34 cellular contexts compared by ENCODE assay signal in genomic region chr18:74416124-74416523, GRCh38. TPM values are rescaled to one million over a fixed set of nuclear protein-coding genes. Genes with fewer than 3 reads are reported as not detected.
"Had no signal": no experiment of that assay in that cellular context is flagged by ENCODE, and none has a peak within 500 bp of the region (broad histone marks: within the 10 kb centered on the region; RNA-seq: fewer than 3 reads in every experiment).

No MANE protein-coding gene starts in this region.

- H3K4me1 ChIP-seq: Peyer's patch had no signal

- DNase-seq: activated CD4-positive, alpha-beta memory T cell treated with anti-CD3 and anti-CD28 coated beads, Interleukin-2, amount 10 ng/mL, durations not matched to agents 7 days and 5 days; activated CD4-positive, alpha-beta T cell treated with anti-CD3 and anti-CD28 coated beads for 1 hour; activated CD4-positive, alpha-beta T cell treated with anti-CD3 and anti-CD28 coated beads for 48 hours; activated CD4-positive, CD25-positive, alpha-beta regulatory T cell; activated CD8-positive, alpha-beta memory T cell treated with anti-CD3 and anti-CD28 coated beads for 24 hours; activated CD8-positive, alpha-beta memory T cell treated with anti-CD3 and anti-CD28 coated beads, Interleukin-2, amount 10 ng/mL, durations not matched to agents 7 days and 5 days; activated CD8-positive, alpha-beta memory T cell treated with anti-CD3 and anti-CD28 coated beads, Interleukin-2, amount 50 U/mL, for 48 hours; activated effector memory CD4-positive, alpha-beta T cell treated with Interleukin-2 at 50 U/mL for 16 hours; activated naive CD4-positive, alpha-beta T cell treated with anti-CD3 and anti-CD28 coated beads, Interleukin-2, amount 10 ng/mL, durations not matched to agents 7 days and 5 days; activated naive CD8-positive, alpha-beta T cell treated with anti-CD3 and anti-CD28 coated beads, Interleukin-2, amount 50 U/mL, for 24 hours; activated T-cell treated with anti-CD3 and anti-CD28 coated beads, Interleukin-2, amount 50 U/mL, for 48 hours; anterior cingulate cortex; central memory CD4-positive, alpha-beta T cell; NCI-H1092 treated with DMSO at 0.1 percent for 48 hours; NCI-H1417; NCI-H146; NCI-H187; NCI-H2029 treated with DMSO at 0.1 percent for 48 hours; NCI-H2107; NCI-H2171; NCI-H510A; NCI-H526; NCI-H748 treated with DMSO at 0.1 percent for 48 hours; NK-92 treated with Interleukin-12 subunit alpha and Interleukin-12 subunit beta, amount 100 ng/mL, for 24 hours; PC-3; Right ventricle myocardium superior; T1000; WERI-Rb-1 had no signal

- H3K27me3 ChIP-seq: Peyer's patch had no signal

- H3K9me3 ChIP-seq: Peyer's patch had no signal

- H3K36me3 ChIP-seq: Peyer's patch, WERI-Rb-1 had no signal

- H3K27ac ChIP-seq: Peyer's patch, RWPE1, WERI-Rb-1 had no signal

- H3K4me3 ChIP-seq: Peyer's patch had no signal

- ATAC-seq: activated CD8-positive, alpha-beta memory T cell treated with anti-CD3 and anti-CD28 coated beads, Interleukin-2, amount 10 ng/mL, durations not matched to agents 7 days and 5 days; activated naive CD8-positive, alpha-beta T cell treated with anti-CD3 and anti-CD28 coated beads, Interleukin-2, amount 50 U/mL, for 24 hours; PC-3 had no signal

RNA-seq across cellular contexts. Expression of gene DIPK1C, which starts 41.0 kb away (rescaled TPM):
- total RNA-seq: activated CD4-positive, alpha-beta memory T cell treated with anti-CD3 and anti-CD28 coated beads, Interleukin-2, amount 10 ng/mL, durations not matched to agents 7 days and 5 days; activated CD8-positive, alpha-beta memory T cell treated with anti-CD3 and anti-CD28 coated beads, Interleukin-2, amount 10 ng/mL, durations not matched to agents 7 days and 5 days; bronchial epithelial cell; M059J; PC-3; T-helper 1 cell treated with Interleukin-12 subunit alpha and Interleukin-12 subunit beta and Interleukin-4 antibody, amounts not matched to agents 30 ng/mL and 1 ng/mL, for 36 hours; T-helper 2 cell treated with Interferon-gamma antibody and Interleukin-4, amounts not matched to agents 100 ng/mL and 5 ng/mL, for 36 hours had no signal
